26 cellular contexts compared by ENCODE assay signal in the genomic region with DNA sequence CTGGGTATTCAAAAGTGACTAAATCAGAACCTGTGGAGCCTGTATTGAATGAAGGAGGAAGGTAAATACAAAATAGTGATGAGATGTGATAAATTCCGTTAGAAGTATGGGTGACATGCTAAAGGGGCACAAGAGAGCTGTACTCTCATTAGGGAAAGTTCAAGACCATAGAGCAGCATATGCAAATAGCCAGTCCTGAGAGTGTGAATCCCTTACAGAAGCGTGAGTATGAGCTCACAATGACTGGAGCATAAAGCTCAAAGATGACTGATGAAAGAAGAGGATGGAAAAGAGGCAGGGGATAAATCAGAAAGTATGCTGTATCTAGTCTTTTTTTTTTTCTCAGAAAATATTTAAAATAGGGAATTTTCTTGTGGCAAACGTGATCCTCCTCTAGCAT.
"Had no signal": no experiment of that assay in that cellular context is flagged by ENCODE, and none has a peak within 500 bp of the region (broad histone marks: within the 10 kb centered on the region; RNA-seq: fewer than 3 reads in every experiment).

No MANE protein-coding gene starts in this region.

- H3K27ac ChIP-seq: ascending aorta, cardiac muscle cell, VCaP had no signal

- H3K27me3 ChIP-seq: ascending aorta, cardiac muscle cell had no signal

- H3K4me3 ChIP-seq: ascending aorta, cardiac muscle cell had no signal

- H3K36me3 ChIP-seq: ascending aorta, cardiac muscle cell had no signal

- H3K4me1 ChIP-seq: ascending aorta had no signal

- H3K9me3 ChIP-seq: ascending aorta had no signal

- DNase-seq: activated B cell treated with CpG ODN at 0.5 μM for 24 hours; activated CD4-positive, alpha-beta memory T cell treated with anti-CD3 and anti-CD28 coated beads for 36 hours; activated CD4-positive, alpha-beta T cell treated with anti-CD3 and anti-CD28 coated beads for 4 hours; activated CD4-positive, alpha-beta T cell treated with anti-CD3 and anti-CD28 coated beads, Interleukin-2, amount 10 ng/mL, durations not matched to agents 24 days and 14 days; activated CD4-positive, alpha-beta T cell treated with anti-CD3 and anti-CD28 coated beads, Interleukin-2, amount 50 U/mL, for 1 hour; activated CD4-positive, alpha-beta T cell treated with anti-CD3 and anti-CD28 coated beads, Interleukin-2, amount 50 U/mL, for 4 hours; activated CD4-positive, CD25-positive, alpha-beta regulatory T cell treated with anti-CD3 and anti-CD28 coated beads, Interleukin-2, amount 50 U/mL, for 72 hours; activated CD8-positive, alpha-beta memory T cell treated with anti-CD3 and anti-CD28 coated beads, Interleukin-2, amount 50 U/mL, for 48 hours; activated CD8-positive, alpha-beta T cell treated with anti-CD3 and anti-CD28 coated beads for 36 hours; activated effector memory CD4-positive, alpha-beta T cell treated with Interleukin-2 at 50 U/mL for 16 hours; activated gamma-delta T cell; activated naive CD4-positive, alpha-beta T cell treated with anti-CD3 and anti-CD28 coated beads, Interleukin-2, amount 10 ng/mL, durations not matched to agents 7 days and 5 days; activated naive CD4-positive, alpha-beta T cell treated with Interleukin-2 at 50 U/mL for 16 hours; activated naive CD8-positive, alpha-beta T cell treated with anti-CD3 and anti-CD28 coated beads, Interleukin-2, amount 10 ng/mL, durations not matched to agents 7 days and 5 days; activated naive CD8-positive, alpha-beta T cell treated with anti-CD3 and anti-CD28 coated beads, Interleukin-2, amount 50 U/mL, for 24 hours; activated T-cell treated with anti-CD3 and anti-CD28 coated beads, Interleukin-2, amount 50 U/mL, for 24 hours; activated T-cell treated with anti-CD3 and anti-CD28 coated beads, Interleukin-2, amount 50 U/mL, for 48 hours; amygdala; anterior cingulate cortex; caudate nucleus; cerebellar nuclear complex; T-helper 2 cell; T-helper 9 cell had no signal

- ATAC-seq: activated CD8-positive, alpha-beta T cell treated with anti-CD3 and anti-CD28 coated beads for 36 hours; activated naive CD8-positive, alpha-beta T cell treated with anti-CD3 and anti-CD28 coated beads, Interleukin-2, amount 50 U/mL, for 24 hours had no signal
